1 cellular context compared by ENCODE assay signal in the genomic region with DNA sequence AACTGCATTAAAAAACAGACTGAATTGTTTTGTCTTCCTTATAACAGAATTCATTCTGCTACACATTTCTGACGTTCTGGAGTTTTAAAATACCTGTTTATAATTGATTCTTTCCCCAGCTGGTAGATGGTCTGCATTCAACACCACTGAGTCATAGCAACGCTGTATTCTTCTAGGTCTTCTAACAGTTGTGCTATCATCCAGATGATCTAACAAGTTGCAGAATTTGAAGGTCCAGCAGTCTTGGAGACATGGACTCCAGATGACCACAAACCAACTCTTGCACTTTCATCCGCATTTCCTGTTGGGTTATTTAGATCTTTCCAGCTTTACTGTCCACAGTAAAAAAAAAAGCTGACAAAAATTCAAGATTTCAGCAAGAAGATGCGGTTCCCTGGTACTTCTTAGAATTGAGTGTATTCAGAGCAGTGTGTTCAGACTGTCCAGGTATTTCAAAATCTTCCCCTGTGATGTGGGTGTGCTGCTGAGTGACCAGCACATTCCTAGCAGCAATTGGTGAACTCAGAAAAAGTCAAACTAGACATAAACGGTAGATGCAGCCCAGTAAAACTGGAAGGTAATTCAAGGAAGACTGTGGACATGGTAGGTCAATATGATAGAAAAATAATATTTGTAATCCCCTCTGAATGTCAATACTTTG.
TF ChIP-seq lines count a peak whose summit lies in the region.

No MANE protein-coding gene starts in this region.

TF ChIP-seq in WTC11, 78 proteins besides CTCF, POLR2A, EP300 and RAD21 (continued from another document):
- TF ChIP-seq, protein P1, sequence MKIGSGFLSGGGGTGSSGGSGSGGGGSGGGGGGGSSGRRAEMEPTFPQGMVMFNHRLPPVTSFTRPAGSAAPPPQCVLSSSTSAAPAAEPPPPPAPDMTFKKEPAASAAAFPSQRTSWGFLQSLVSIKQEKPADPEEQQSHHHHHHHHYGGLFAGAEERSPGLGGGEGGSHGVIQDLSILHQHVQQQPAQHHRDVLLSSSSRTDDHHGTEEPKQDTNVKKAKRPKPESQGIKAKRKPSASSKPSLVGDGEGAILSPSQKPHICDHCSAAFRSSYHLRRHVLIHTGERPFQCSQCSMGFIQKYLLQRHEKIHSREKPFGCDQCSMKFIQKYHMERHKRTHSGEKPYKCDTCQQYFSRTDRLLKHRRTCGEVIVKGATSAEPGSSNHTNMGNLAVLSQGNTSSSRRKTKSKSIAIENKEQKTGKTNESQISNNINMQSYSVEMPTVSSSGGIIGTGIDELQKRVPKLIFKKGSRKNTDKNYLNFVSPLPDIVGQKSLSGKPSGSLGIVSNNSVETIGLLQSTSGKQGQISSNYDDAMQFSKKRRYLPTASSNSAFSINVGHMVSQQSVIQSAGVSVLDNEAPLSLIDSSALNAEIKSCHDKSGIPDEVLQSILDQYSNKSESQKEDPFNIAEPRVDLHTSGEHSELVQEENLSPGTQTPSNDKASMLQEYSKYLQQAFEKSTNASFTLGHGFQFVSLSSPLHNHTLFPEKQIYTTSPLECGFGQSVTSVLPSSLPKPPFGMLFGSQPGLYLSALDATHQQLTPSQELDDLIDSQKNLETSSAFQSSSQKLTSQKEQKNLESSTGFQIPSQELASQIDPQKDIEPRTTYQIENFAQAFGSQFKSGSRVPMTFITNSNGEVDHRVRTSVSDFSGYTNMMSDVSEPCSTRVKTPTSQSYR (CRISPR knock-in tag; IDR thresholded peaks at IDR 0.05): no peak
